Comparison of ENCODE assay signal across 1 cellular context in the genomic region with DNA sequence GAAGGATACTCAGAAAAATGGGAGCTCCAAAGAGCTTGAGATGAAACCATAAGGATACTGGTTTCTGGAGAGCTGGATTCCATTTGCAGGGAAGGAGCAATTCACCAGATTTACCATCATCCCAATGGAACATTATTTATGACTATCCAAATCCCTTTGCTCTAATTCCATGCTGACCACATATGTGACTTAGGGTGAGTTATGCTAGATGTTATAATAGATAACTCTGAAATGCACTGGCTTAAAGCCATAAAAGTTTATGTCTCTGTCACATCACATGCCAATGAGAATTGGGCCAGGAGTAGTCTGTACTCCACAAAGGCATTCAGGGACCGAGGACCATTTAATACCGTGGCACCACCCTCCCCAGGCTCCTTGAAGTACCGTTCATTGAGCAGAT.
TF ChIP-seq lines count a peak whose summit lies in the region.

No MANE protein-coding gene starts in this region.

TF ChIP-seq in IMR-90, 13 proteins besides CTCF, POLR2A, EP300 and RAD21 (continued from another document):
- TF ChIP-seq MAFK (IDR thresholded peaks at IDR 0.05; ENCODE audit: low read depth, low read length) (no peak), SMC3 (IDR thresholded peaks at IDR 0.05; ENCODE audit: low read depth, low read length) (no peak), RCOR1 (IDR thresholded peaks at IDR 0.05; ENCODE audit: insufficient replicate concordance, low read length) (no peak), FOS (IDR thresholded peaks at IDR 0.05; ENCODE audit: low read depth, low read length) (no peak), MXI1 (IDR thresholded peaks at IDR 0.05; ENCODE audit: borderline replicate concordance, low read depth, low read length) (no peak)
TF ChIP-seq in IMR-90: peak in this region for 0.
